In the genomic region with DNA sequence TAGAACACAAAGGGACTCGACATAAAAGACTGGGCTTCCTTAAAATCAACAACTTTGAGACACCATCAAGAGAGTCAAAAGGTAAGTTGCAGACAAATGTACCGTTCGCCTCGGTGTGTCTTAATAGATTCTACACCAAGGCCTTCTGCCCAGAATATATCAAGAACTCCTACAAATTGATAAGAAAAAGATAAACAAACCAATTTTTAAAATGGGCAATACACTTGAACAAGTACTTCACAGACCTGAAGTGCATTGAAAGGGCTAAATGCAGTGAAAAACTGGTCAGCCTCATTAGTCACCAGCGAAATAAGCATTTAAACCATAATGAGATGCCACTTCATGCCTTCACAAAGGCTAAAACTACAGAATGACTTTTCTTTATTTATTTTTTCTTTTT, we compare ENCODE assay signal across 34 cellular contexts.
"Had no signal": no experiment of that assay in that cellular context is flagged by ENCODE, and none has a peak within 500 bp of the region (broad histone marks: within the 10 kb centered on the region; RNA-seq: fewer than 3 reads in every experiment).

No MANE protein-coding gene starts in this region.

- H3K36me3 ChIP-seq: MG63 had no signal

- H3K27me3 ChIP-seq: MG63 had no signal

- H3K9ac ChIP-seq: KMS-11 had no signal

- H3K9me3 ChIP-seq: MG63 had no signal

- DNase-seq: Karpas-422, Kasumi-1, MG63, MM.1S, MV-4-11, NCI-H1048, NCI-H1092, NCI-H1092 treated with DMSO at 0.1 percent for 48 hours, NCI-H1105, NCI-H1105 treated with DMSO at 0.1 percent for 48 hours, NCI-H1417, NCI-H1417 treated with DMSO at 0.1 percent for 48 hours, NCI-H1436, NCI-H1436 treated with DMSO at 0.1 percent for 48 hours, NCI-H146, NCI-H1694, NCI-H1694 treated with DMSO at 0.1 percent for 48 hours, NCI-H187, NCI-H187 treated with DMSO at 0.1 percent for 48 hours, NCI-H1930, NCI-H2029, NCI-H2029 treated with DMSO at 0.1 percent for 48 hours, NCI-H2081, NCI-H2081 treated with DMSO at 0.1 percent for 48 hours, NCI-H2107, NCI-H2171, NCI-H2171 treated with DMSO at 0.1 percent for 48 hours, NCI-H2227 treated with DMSO at 0.1 percent for 48 hours, NCI-H226, NCI-H345, NCI-H446, NCI-H446 treated with DMSO at 0.1 percent for 48 hours, NCI-H510A had no signal

- H3K4me2 ChIP-seq: KMS-11 had no signal

- H3K4me3 ChIP-seq: MG63 had no signal

- H3K27ac ChIP-seq: KMS-11 had no signal
